Comparison of ENCODE assay signal across 2 cellular contexts in the genomic region with DNA sequence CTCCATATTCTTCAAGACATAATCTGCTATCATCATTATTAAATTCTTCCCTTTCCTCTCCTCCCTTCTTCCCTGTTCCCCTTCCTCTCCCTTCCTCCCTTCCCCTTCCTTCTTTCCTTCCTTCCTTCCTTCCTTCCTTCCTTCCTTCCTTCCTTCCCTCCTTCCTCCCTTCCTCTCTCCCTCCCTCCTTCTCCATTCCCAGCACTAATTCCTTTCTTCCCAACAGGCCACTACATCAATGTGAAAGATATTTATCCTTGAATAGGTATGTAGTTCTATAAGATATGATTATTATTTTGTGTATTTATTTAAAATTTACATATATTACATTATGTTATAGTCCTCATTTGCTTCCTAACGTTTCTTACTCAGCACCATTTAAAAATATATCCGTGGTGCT.
TF ChIP-seq lines count a peak whose summit lies in the region.

No MANE protein-coding gene starts in this region.

TF ChIP-seq in HepG2, 621 proteins besides CTCF, POLR2A, EP300 and RAD21:
- TF ChIP-seq NFRKB (IDR thresholded peaks at IDR 0.05) (no peak), ZNF225 (CRISPR knock-in tag; IDR thresholded peaks at IDR 0.05) (no peak), HNRNPK (IDR thresholded peaks at IDR 0.05; ENCODE audit: low read depth, low read length, poor library complexity, severe bottlenecking) (peak; percentile 64)

TF ChIP-seq in K562, 482 proteins besides CTCF, POLR2A, EP300 and RAD21:
- TF ChIP-seq PCBP2 (IDR thresholded peaks at IDR 0.05; ENCODE audit: low read depth, low read length, poor library complexity, severe bottlenecking) (peak; percentile 50), RBM22 (IDR thresholded peaks at IDR 0.05; ENCODE audit: low read depth, low read length, poor library complexity, severe bottlenecking) (no peak)
